22 cellular contexts compared by ENCODE assay signal in genomic region chr15:39792954-39793353, GRCh38. TPM values are rescaled to one million over a fixed set of nuclear protein-coding genes. Genes with fewer than 3 reads are reported as not detected.
DNase-seq lines count a peak whose midpoint lies in the region; ATAC-seq and TF ChIP-seq lines count a peak whose summit lies in the region.
"Had no signal": no experiment of that assay in that cellular context is flagged by ENCODE, and none has a peak within 500 bp of the region (broad histone marks: within the 10 kb centered on the region; RNA-seq: fewer than 3 reads in every experiment).

No MANE protein-coding gene starts in this region.

- H3K4me3 Mint-ChIP-seq in nephron = no peak overlapping the region
- H3K4me3 Mint-ChIP-seq: H9, IgD-negative memory B cell had no signal

- no peak overlapping the region for H2BK15ac ChIP-seq in IMR-90 (ENCODE audit: low read depth, low read length)

- no peak for TF ChIP-seq POLR2A in IMR-90 (IDR thresholded peaks at IDR 0.05; ENCODE audit: low read depth, low read length)

- H3K14ac ChIP-seq in IMR-90 (replicated peaks; ENCODE audit: low read depth, low read length) = 0 out of 2 replicates have a peak overlapping the region, but pooled peaks have one; percentile 4

- H3K4me3 ChIP-seq in IMR-90 (ENCODE audit: insufficient read depth, low read depth, low read length) (no peak overlapping the region), brain microvascular endothelial cell (ENCODE audit: low read depth, low read length) (no peak overlapping the region)
- H3K4me3 ChIP-seq: SJSA1 had no signal

- CTCF ChIA-PET in IMR-90 (lab: Yijun Ruan, JAX) = no interaction called here

- 0 out of 2 replicates have a peak overlapping the region, but pooled peaks have one; percentile 35 for H3K23ac ChIP-seq in IMR-90 (ENCODE audit: low read depth, low read length)

- TF ChIP-seq CTCF in IMR-90 (conservative IDR thresholded peaks at IDR 0.05; ENCODE audit: low read depth, low read length) = no peak
- no peak for TF ChIP-seq CTCF in brain microvascular endothelial cell (IDR thresholded peaks at IDR 0.05; ENCODE audit: low read depth, low read length, missing control alignments)
- TF ChIP-seq CTCF in nephron (IDR thresholded peaks at IDR 0.05; ENCODE audit: unreplicated experiment in 3 of 3) = no peak

- no peak for TF ChIP-seq RAD21 in IMR-90 (IDR thresholded peaks at IDR 0.05; ENCODE audit: low read length)

- H3K4ac ChIP-seq in IMR-90 (ENCODE audit: low read depth, low read length) = no peak overlapping the region

- no peak overlapping the region for H3K9ac ChIP-seq in IMR-90 (ENCODE audit: low read depth, low read length)

- POLR2A ChIA-PET in IMR-90 (lab: Charles Lee; ENCODE audit: unreplicated experiment) = no interaction called here

- H4K20me1 ChIP-seq in IMR-90 (ENCODE audit: insufficient read depth, low read length) = peaks cover 4% of the 10 kb centered on the region; the same call in 1 of the 2 replicates

- intact Hi-C loops in IMR-90 (cut with micrococcal nuclease) = loop anchor here (5.0 kb wide), 1 partner anchor 39 kb away; no protein-coding TSS in a partner anchor

- no peak overlapping the region for H2AK5ac ChIP-seq in IMR-90 (ENCODE audit: low read depth, low read length)

- DNase-seq in DMS 273 (lab: John Stamatoyannopoulos, UW; ENCODE audit: unreplicated experiment) = peak; percentile 25
- DNase-seq in DMS 273 treated with DMSO at 0.1 percent for 48 hours (lab: John Stamatoyannopoulos, UW) = no peak
- DNase-seq in IMR-90 = peak; percentile 41
- peak; percentile 28 for DNase-seq in brain microvascular endothelial cell
- DNase-seq in activated effector memory CD4-positive, alpha-beta T cell treated with anti-CD3 and anti-CD28 coated beads, Interleukin-2, amount 50 U/mL, for 16 hours = no peak
- DNase-seq in cortex of kidney (lab: John Stamatoyannopoulos, UW) = no peak
- DNase-seq: BE2C; DMS153; EL; H9; Kasumi-1; NCI-H1105; NCI-H1694 treated with DMSO at 0.1 percent for 48 hours; NCI-H446 treated with DMSO at 0.1 percent for 48 hours; NK-92 treated with Interleukin-12 subunit alpha and Interleukin-12 subunit beta, amount 100 ng/mL, for 24 hours; PC-3 had no signal

- no peaks in the 10 kb centered on the region for H3K9me3 ChIP-seq in IMR-90 (ENCODE audit: control insufficient read depth, insufficient read depth, low read length)
- H3K9me3 ChIP-seq: BE2C, SJSA1 had no signal

- dilution Hi-C loops in IMR-90 (cut with HindIII; ENCODE audit: low sequenced_read_pairs, unreplicated experiment) = no loop called here

- peak overlapping the region; percentile 93; the same call in 1 of the 2 replicates for H3K18ac ChIP-seq in IMR-90 (ENCODE audit: low read depth, low read length)

- no peak overlapping the region for H3K4me2 ChIP-seq in IMR-90 (ENCODE audit: low read depth, low read length)

- H4K8ac ChIP-seq in IMR-90 (ENCODE audit: low read depth in 2 of 2, low read length in 2 of 2) = peak overlapping the region in 1 of 2 experiments; percentile 62; a peak in 1 of 4 replicates

- in situ Hi-C loops in IMR-90 (cut with MboI; ENCODE audit: low sequenced_read_pairs) (no loop called here), brain microvascular endothelial cell (cut with HindIII; ENCODE audit: low pct_ligation_motif_present, low sequenced_read_pairs) (no loop called here)

- peaks cover 17 to 53% of the 10 kb centered on the region in 2 experiments for H3K79me1 ChIP-seq in IMR-90 (ENCODE audit: low read depth in 1 of 2, low read length in 2 of 2)

- H2BK5ac ChIP-seq in IMR-90 (ENCODE audit: low read depth, low read length, poor library complexity, severe bottlenecking) = peak overlapping the region; percentile 65

- no peak overlapping the region for H4K5ac ChIP-seq in IMR-90 (ENCODE audit: low read depth, low read length)

- no peaks in the 10 kb centered on the region for H3K27me3 ChIP-seq in IMR-90 (ENCODE audit: control insufficient read depth, insufficient read depth, low read length)
- H3K27me3 ChIP-seq in brain microvascular endothelial cell (replicated peaks) = no peaks in the 10 kb centered on the region
- H3K27me3 ChIP-seq: BE2C, SJSA1 had no signal

- no peaks in the 10 kb centered on the region; the same call in none of the 2 replicates for H3K36me3 ChIP-seq in IMR-90 (ENCODE audit: control insufficient read depth, insufficient read depth, low read length)
- H3K36me3 ChIP-seq in brain microvascular endothelial cell (replicated peaks) = no peaks in the 10 kb centered on the region
- H3K36me3 ChIP-seq: BE2C had no signal

- H2AK9ac ChIP-seq in IMR-90 (replicated peaks; ENCODE audit: low read depth, low read length, poor library complexity) = no peak overlapping the region

- no peak overlapping the region for H4K91ac ChIP-seq in IMR-90 (ENCODE audit: insufficient read depth, low read depth, low read length)

- H3K36me3 Mint-ChIP-seq in nephron (ENCODE audit: low read depth) = no peaks in the 10 kb centered on the region
- H3K36me3 Mint-ChIP-seq: IgD-negative memory B cell had no signal

- peak overlapping the region; percentile 77 to 89 (median 80) for H3K27ac Mint-ChIP-seq in nephron
- H3K27ac Mint-ChIP-seq: IgD-negative memory B cell had no signal

- no peak overlapping the region for H2BK120ac ChIP-seq in IMR-90 (ENCODE audit: low read depth, low read length)

- no peak overlapping the region for H3K56ac ChIP-seq in IMR-90 (ENCODE audit: extremely low read depth, insufficient read depth, low read length)

- no peaks in the 10 kb centered on the region for H3K27me3 Mint-ChIP-seq in nephron (ENCODE audit: low read depth)

- no TSS peak for BruUV-seq in IMR-90 (replicated peaks; lab: Mats Ljungman, UMichigan)

- no peaks in the 10 kb centered on the region for H3K9me3 Mint-ChIP-seq in nephron
- H3K9me3 Mint-ChIP-seq: H9, IgD-negative memory B cell had no signal

- H3K27ac ChIP-seq in IMR-90 (ENCODE audit: insufficient read depth, low read length) (no peak overlapping the region), brain microvascular endothelial cell (no peak overlapping the region)
- H3K27ac ChIP-seq: 22Rv1, RWPE1, SJSA1 had no signal

- 0 out of 2 replicates have a peak overlapping the region, but pooled peaks have one; percentile 11 for H2BK20ac ChIP-seq in IMR-90 (ENCODE audit: low read depth, low read length)

- H3K4me1 ChIP-seq in IMR-90 (ENCODE audit: control insufficient read depth, insufficient read depth, low read length) = peaks cover 14% of the 10 kb centered on the region

- H2AFZ ChIP-seq in IMR-90 (replicated peaks; ENCODE audit: low read length, poor library complexity) = no peak overlapping the region

- H3K4me1 Mint-ChIP-seq in nephron = peaks cover 22% of the 10 kb centered on the region
- H3K4me1 Mint-ChIP-seq: IgD-negative memory B cell had no signal

- WGBS in IMR-90 (ENCODE audit: extremely low coverage in 2 of 2, insufficient read length in 1 of 2), 2 experiments = no CpG with 5 or more reads among the region's 4 CpGs

- no peak for ATAC-seq in IMR-90 (ENCODE audit: low read depth)
- ATAC-seq in GM18870 (IDR thresholded peaks at IDR 0.05; ENCODE audit: unreplicated experiment) = no peak

- H3K9me1 ChIP-seq in IMR-90 (ENCODE audit: insufficient read depth, low read length) = peaks cover 28% of the 10 kb centered on the region

TF ChIP-seq in IMR-90, 13 proteins besides CTCF, POLR2A, EP300 and RAD21:
- TF ChIP-seq ELK1 (IDR thresholded peaks at IDR 0.05; ENCODE audit: borderline replicate concordance, low read depth, low read length) = no peak
TF ChIP-seq in IMR-90: peak in this region for 0.

RNA-seq across cellular contexts. Expression of gene FSIP1, which starts 10.3 kb away (rescaled TPM):
- total RNA-seq in IMR-90 (2012; rRNA removed) = 0.18 and 0.56 TPM in 2 replicates
- 0.03 and 0.10 TPM in 2 replicates for polyA plus RNA-seq in IMR-90 (2012; rRNA removed)
- polyA plus RNA-seq in IMR-90 (2012; cell fraction: cytosol; rRNA removed) = 0.01 and 0.02 TPM in 2 replicates
- 0.11 TPM in 1 of 2 replicates, not detected in the other for polyA plus RNA-seq in IMR-90 (2012; cell fraction: nucleus; rRNA removed; ENCODE audit: low replicate concordance)

Comparison
In these comparisons a context has a peak if more than half of its experiments do, and no peak if none do; other contexts are left out.
1. DNase-seq: peak in DMS 273 (single experiment), IMR-90 (single experiment) and brain microvascular endothelial cell (single experiment); none in DMS 273 treated with DMSO at 0.1 percent for 48 hours (single experiment), activated effector memory CD4-positive, alpha-beta T cell treated with anti-CD3 and anti-CD28 coated beads, Interleukin-2, amount 50 U/mL, for 16 hours (single experiment) and cortex of kidney (single experiment).